In genomic region chr6:6713660-6714446, GRCh38 we compare ENCODE assay signal across 14 cellular contexts.
DNase-seq lines count a peak whose midpoint lies in the region; ATAC-seq and TF ChIP-seq lines count a peak whose summit lies in the region.
"Had no signal": no experiment of that assay in that cellular context is flagged by ENCODE, and none has a peak within 500 bp of the region (broad histone marks: within the 10 kb centered on the region; RNA-seq: fewer than 3 reads in every experiment).

No MANE protein-coding gene starts in this region.

- peaks cover 2% of the 10 kb centered on the region; the same call in 1 of the 2 replicates for H3K9me3 Mint-ChIP-seq in WTC11
- no peaks in the 10 kb centered on the region for H3K9me3 Mint-ChIP-seq in stimulated activated naive CD8-positive, alpha-beta T cell treated with anti-CD3 and anti-CD28 coated beads, Interleukin-15, amount 100 ng/mL, for 72 hours
- H3K9me3 Mint-ChIP-seq: stimulated activated naive CD8-positive, alpha-beta T cell treated with anti-CD3 and anti-CD28 coated beads, Interleukin-15, Interleukin-2, amounts not matched to agents 100 ng/mL and 50 ng/mL, for 24 hours had no signal

- H3K27me3 ChIP-seq in right cardiac atrium (ENCODE audit: control insufficient read depth, insufficient read depth) (no peaks in the 10 kb centered on the region), stomach (no peaks in the 10 kb centered on the region), esophagus muscularis mucosa (no peaks in the 10 kb centered on the region)
- H3K27me3 ChIP-seq: hepatocyte had no signal

- intact Hi-C loops in right cardiac atrium (cut with DNase I) = no loop called here
- intact Hi-C loops in stomach (cut with DNase I; ENCODE audit: low total_unique reads) = no loop called here
- intact Hi-C loops in esophagus muscularis mucosa (cut with DNase I) = no loop called here

- H3K27ac Mint-ChIP-seq in WTC11 = no peak overlapping the region
- H3K27ac Mint-ChIP-seq in stimulated activated naive CD8-positive, alpha-beta T cell treated with anti-CD3 and anti-CD28 coated beads, Interleukin-15, amount 100 ng/mL, for 72 hours = no peak overlapping the region
- H3K27ac Mint-ChIP-seq: stimulated activated naive CD8-positive, alpha-beta T cell treated with anti-CD3 and anti-CD28 coated beads, Interleukin-15, Interleukin-2, amounts not matched to agents 100 ng/mL and 50 ng/mL, for 24 hours had no signal

- no peak overlapping the region for H3K4me3 ChIP-seq in right cardiac atrium (ENCODE audit: low read length)
- no peak overlapping the region for H3K4me3 ChIP-seq in stomach
- H3K4me3 ChIP-seq in esophagus muscularis mucosa = no peak overlapping the region
- H3K4me3 ChIP-seq: hepatocyte, mucosa of descending colon had no signal

- no peaks in the 10 kb centered on the region for H3K36me3 ChIP-seq in stomach
- H3K36me3 ChIP-seq in esophagus muscularis mucosa = peaks cover 0 to 5% (median 0%) of the 10 kb centered on the region in 4 donors

- H3K36me3 Mint-ChIP-seq in WTC11 = no peaks in the 10 kb centered on the region

- in situ Hi-C loops in KBM-7 (cut with MboI; ENCODE audit: low pct_unique_long_range_greater_than_20kb, low sequenced_read_pairs) = no loop called here

- TF ChIP-seq CTCF in WTC11 (IDR thresholded peaks at IDR 0.05) (no peak), stomach (IDR thresholded peaks at IDR 0.05) (no peak), esophagus muscularis mucosa (IDR thresholded peaks at IDR 0.05) (no peak)

- H3K4me1 ChIP-seq in right cardiac atrium (ENCODE audit: control insufficient read depth, insufficient read depth, low read length) (peaks cover 10% of the 10 kb centered on the region), stomach (peaks cover 21 to 39% (median 34%) of the 10 kb centered on the region in 4 donors), esophagus muscularis mucosa (peaks cover 21 to 32% (median 25%) of the 10 kb centered on the region in 4 donors)

- H3K9me3 ChIP-seq in right cardiac atrium (ENCODE audit: control insufficient read depth, low read length) (no peaks in the 10 kb centered on the region), stomach (no peaks in the 10 kb centered on the region), esophagus muscularis mucosa (no peaks in the 10 kb centered on the region)
- H3K9me3 ChIP-seq: mucosa of descending colon had no signal

- TF ChIP-seq EP300 in stomach (IDR thresholded peaks at IDR 0.05) = no peak
- no peak for TF ChIP-seq EP300 in esophagus muscularis mucosa (IDR thresholded peaks at IDR 0.05)

- H3K4me3 Mint-ChIP-seq in WTC11 = no peak overlapping the region
- H3K4me3 Mint-ChIP-seq in stimulated activated naive CD8-positive, alpha-beta T cell treated with anti-CD3 and anti-CD28 coated beads, Interleukin-15, amount 100 ng/mL, for 72 hours = no peak overlapping the region
- H3K4me3 Mint-ChIP-seq: stimulated activated naive CD8-positive, alpha-beta T cell treated with anti-CD3 and anti-CD28 coated beads, Interleukin-15, Interleukin-2, amounts not matched to agents 100 ng/mL and 50 ng/mL, for 24 hours had no signal

- WGBS in right cardiac atrium = 73% methylated on average over 20 of the region's 20 CpGs
- 70 to 82% (median 79%) methylated on average over 20 of the region's 20 CpGs for WGBS in stomach, 5 donors
- WGBS in esophagus muscularis mucosa = 78% methylated on average over 20 of the region's 20 CpGs

- peaks cover 41% of the 10 kb centered on the region for H3K4me1 Mint-ChIP-seq in WTC11
- peaks cover 46% of the 10 kb centered on the region for H3K4me1 Mint-ChIP-seq in stimulated activated naive CD8-positive, alpha-beta T cell treated with anti-CD3 and anti-CD28 coated beads, Interleukin-15, amount 100 ng/mL, for 72 hours

- no peak overlapping the region for H3K27ac ChIP-seq in right cardiac atrium (ENCODE audit: low read length)
- peak overlapping the region in 3 of 5 donors; percentile 81 to 93 (median 85) for H3K27ac ChIP-seq in stomach
- H3K27ac ChIP-seq in esophagus muscularis mucosa (replicated peaks in 1 of 4) = no peak overlapping the region
- H3K27ac ChIP-seq: 22Rv1 had no signal

- ATAC-seq in WTC11 (no peak), right cardiac atrium (no peak)
- ATAC-seq in stimulated activated naive CD8-positive, alpha-beta T cell treated with anti-CD3 and anti-CD28 coated beads, Interleukin-15, amount 100 ng/mL, for 72 hours = no peak

- CTCF ChIA-PET in WTC11 (lab: Charles Lee) = interaction anchor here (0.7 to 5.7 kb wide), 7 partner anchors 9 to 94 kb away, joined by 3 to 44 read pairs (median 5); no protein-coding TSS in a partner anchor

- TF ChIP-seq POLR2A in stomach (IDR thresholded peaks at IDR 0.05) (no peak), esophagus muscularis mucosa (IDR thresholded peaks at IDR 0.05; ENCODE audit: low read depth) (no peak)

- H3K27me3 Mint-ChIP-seq in WTC11 (ENCODE audit: low read depth) = no peaks in the 10 kb centered on the region; the same call in 1 of the 2 replicates
- peaks cover 39% of the 10 kb centered on the region for H3K27me3 Mint-ChIP-seq in stimulated activated naive CD8-positive, alpha-beta T cell treated with anti-CD3 and anti-CD28 coated beads, Interleukin-15, amount 100 ng/mL, for 72 hours

- POLR2A ChIA-PET in WTC11 (lab: Charles Lee) = no interaction called here

- DNase-seq in DMS53 (lab: John Stamatoyannopoulos, UW) = peak; percentile 19
- DNase-seq in DMS53 treated with DMSO at 0.1 percent for 48 hours (lab: John Stamatoyannopoulos, UW; ENCODE audit: unreplicated experiment) = no peak
- no peak for DNase-seq in WTC11 (ENCODE audit: low spot score)
- peak in 2 of 3 donors; percentile 51 to 56 for DNase-seq in right cardiac atrium
- DNase-seq in stomach = no peak
- no peak for DNase-seq in KBM-7
- DNase-seq in stimulated activated naive CD8-positive, alpha-beta T cell treated with anti-CD3 and anti-CD28 coated beads, Interleukin-15, amount 100 ng/mL, for 72 hours = no peak
- DNase-seq in esophagus muscularis mucosa (ENCODE audit: extremely low spot score) = no peak
- DNase-seq: mucosa of descending colon; NCI-H1930; stimulated activated CD4-positive, alpha-beta T cell treated with anti-CD3 and anti-CD28 coated beads, Interleukin-15, amount 100 ng/mL, for 24 hours had no signal

TF ChIP-seq in WTC11, 78 proteins besides CTCF, POLR2A, EP300 and RAD21:
- TF ChIP-seq ZNF121 (CRISPR knock-in tag; IDR thresholded peaks at IDR 0.05) (peak; percentile 93), HMGA2 (CRISPR knock-in tag; IDR thresholded peaks at IDR 0.05) (no peak), GABPB1 (CRISPR knock-in tag; IDR thresholded peaks at IDR 0.05) (no peak), ATF2 (CRISPR knock-in tag; IDR thresholded peaks at IDR 0.05; ENCODE audit: borderline replicate concordance, low read depth) (no peak), NR1H2 (CRISPR knock-in tag; IDR thresholded peaks at IDR 0.05) (no peak)

Comparison
In these comparisons a context has a peak if more than half of its experiments do, and no peak if none do; other contexts are left out.
1. DNase-seq: peak in DMS53 (single experiment) and right cardiac atrium (2 of 3); none in DMS53 treated with DMSO at 0.1 percent for 48 hours (single experiment), WTC11 (single experiment), stomach (single experiment), KBM-7 (single experiment), stimulated activated naive CD8-positive, alpha-beta T cell treated with anti-CD3 and anti-CD28 coated beads, Interleukin-15, amount 100 ng/mL, for 72 hours (0 of 2) and esophagus muscularis mucosa (single experiment).
2. H3K27ac ChIP-seq: peak in stomach (3 of 5); none in right cardiac atrium (single experiment) and esophagus muscularis mucosa (0 of 4).